Comparison of ENCODE assay signal across 20 cellular contexts in the genomic region with DNA sequence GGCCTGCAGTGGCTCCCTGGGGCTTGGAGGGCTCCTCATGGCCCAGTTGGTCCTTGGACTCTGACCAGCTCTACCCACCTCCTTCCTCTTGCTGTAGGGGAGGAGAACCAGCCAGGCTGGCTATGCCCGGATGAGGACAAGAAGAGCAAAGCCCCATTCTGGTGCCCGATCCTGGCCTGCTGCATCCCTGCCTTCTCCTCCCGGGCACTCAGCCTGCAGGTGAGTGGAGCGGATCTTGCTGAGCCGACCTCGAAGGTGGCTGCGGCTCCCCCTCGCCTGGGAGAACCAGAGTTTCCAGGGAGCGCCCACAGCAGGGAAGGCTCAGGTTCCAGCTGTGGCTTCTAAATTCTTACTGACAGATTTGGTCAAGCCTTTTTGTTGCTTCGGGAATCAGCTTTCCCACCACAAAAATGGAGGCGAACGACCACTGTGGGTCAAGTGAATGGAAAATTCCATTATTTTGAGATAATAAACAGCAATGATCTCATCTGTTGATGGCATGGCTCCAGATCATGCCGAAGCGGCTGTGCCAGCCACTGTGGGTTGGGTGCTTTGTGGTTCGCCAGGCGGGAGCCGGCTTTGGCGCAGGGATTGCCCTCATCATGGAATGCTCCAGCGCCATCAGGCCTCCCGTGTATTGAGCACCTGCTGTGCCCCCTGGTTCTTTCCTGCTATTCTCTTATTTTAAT.
DNase-seq lines count a peak whose midpoint lies in the region; ATAC-seq and TF ChIP-seq lines count a peak whose summit lies in the region.
"Had no signal": no experiment of that assay in that cellular context is flagged by ENCODE, and none has a peak within 500 bp of the region (broad histone marks: within the 10 kb centered on the region; RNA-seq: fewer than 3 reads in every experiment).

No MANE protein-coding gene starts in this region.

- H3K36me3 Mint-ChIP-seq in osteocyte (ENCODE audit: unreplicated experiment), result peaks cover 9% of the 10 kb centered on the region
- H3K36me3 Mint-ChIP-seq: natural killer cell treated with Interleukin-12 subunit alpha and Interleukin-12 subunit beta and Interleukin-15 and Interleukin-18, amount 100 ng/mL, for 72 hours had no signal

- H3K9me3 ChIP-seq in left ventricle myocardium inferior (replicated peaks) (no peaks in the 10 kb centered on the region), right atrium auricular region (no peaks in the 10 kb centered on the region), esophagus (ENCODE audit: control insufficient read depth in 2 of 2, insufficient read depth in 1 of 2, low read depth in 1 of 2, low read length in 1 of 2) (no peaks in the 10 kb centered on the region), aorta (ENCODE audit: control insufficient read depth, low read length) (no peaks in the 10 kb centered on the region)
- H3K9me3 ChIP-seq: prostate gland had no signal

- H3K27ac ChIP-seq in left ventricle myocardium inferior (replicated peaks) (peak overlapping the region; percentile 33), right atrium auricular region (no peak overlapping the region), esophagus (ENCODE audit: low read depth in 2 of 2, low read length in 1 of 2) (peak overlapping the region; percentile 7 to 28), aorta (ENCODE audit: low read depth in 1 of 2, low read length in 2 of 2) (peak overlapping the region; percentile 10 to 97)
- H3K27ac ChIP-seq: foreskin keratinocyte, prostate gland had no signal

- intact Hi-C loops in left ventricle myocardium inferior (cut with micrococcal nuclease) (no loop called here), aorta (cut with DNase I) (loop anchor here in 1 of 2 donors (5.0 kb wide), 1 partner anchor 36 kb away; no protein-coding TSS in a partner anchor)

- H3K27me3 Mint-ChIP-seq in osteocyte (ENCODE audit: unreplicated experiment), result no peaks in the 10 kb centered on the region
- H3K27me3 Mint-ChIP-seq: activated CD4-positive, alpha-beta T cell treated with anti-CD3 and anti-CD28 coated beads for 36 hours; natural killer cell treated with Interleukin-12 subunit alpha and Interleukin-12 subunit beta and Interleukin-15 and Interleukin-18, amount 100 ng/mL, for 72 hours; stimulated activated naive CD8-positive, alpha-beta T cell treated with anti-CD3 and anti-CD28 coated beads, Interleukin-15, Interleukin-2, amounts not matched to agents 100 ng/mL and 50 ng/mL, for 24 hours had no signal

- H3K4me1 ChIP-seq in left ventricle myocardium inferior, result peaks cover 9% of the 10 kb centered on the region
- peaks cover 0 to 14% of the 10 kb centered on the region in 2 donors for H3K4me1 ChIP-seq in right atrium auricular region
- H3K4me1 ChIP-seq in esophagus (ENCODE audit: control insufficient read depth in 2 of 2, insufficient read depth in 2 of 2, low read length in 1 of 2), result no peaks in the 10 kb centered on the region
- peaks cover 0 to 2% of the 10 kb centered on the region in 2 donors for H3K4me1 ChIP-seq in aorta (ENCODE audit: control insufficient read depth in 1 of 2, insufficient read depth in 2 of 2, low read length in 2 of 2)
- H3K4me1 ChIP-seq: foreskin keratinocyte, prostate gland had no signal

- peaks cover 47% of the 10 kb centered on the region for H3K36me3 ChIP-seq in left ventricle myocardium inferior
- peaks cover 73% of the 10 kb centered on the region for H3K36me3 ChIP-seq in right atrium auricular region
- peaks cover 8 to 51% of the 10 kb centered on the region in 2 donors for H3K36me3 ChIP-seq in esophagus (ENCODE audit: control insufficient read depth in 2 of 2, insufficient read depth in 2 of 2, low read length in 1 of 2)
- peaks cover 0 to 1% of the 10 kb centered on the region in 2 donors for H3K36me3 ChIP-seq in aorta (ENCODE audit: control insufficient read depth in 1 of 2, insufficient read depth in 2 of 2, low read length in 1 of 2)
- H3K36me3 ChIP-seq: prostate gland had no signal

- H3K9me3 Mint-ChIP-seq in osteocyte (ENCODE audit: unreplicated experiment), result no peaks in the 10 kb centered on the region
- H3K9me3 Mint-ChIP-seq: activated naive CD4-positive, alpha-beta T cell treated with anti-CD3 and anti-CD28 coated beads for 36 hours; endodermal cell; natural killer cell treated with Interleukin-12 subunit alpha and Interleukin-12 subunit beta and Interleukin-15 and Interleukin-18, amount 100 ng/mL, for 72 hours; stimulated activated naive CD8-positive, alpha-beta T cell treated with anti-CD3 and anti-CD28 coated beads, Interleukin-15, Interleukin-2, amounts not matched to agents 100 ng/mL and 50 ng/mL, for 24 hours; T-helper 2 cell treated with Interferon-gamma antibody and Interleukin-4, amounts not matched to agents 5 μg/mL and 100 μg/mL, for 36 hours had no signal

- H3K27me3 ChIP-seq in left ventricle myocardium inferior (ENCODE audit: low read depth), result no peaks in the 10 kb centered on the region
- H3K27me3 ChIP-seq in right atrium auricular region, result no peaks in the 10 kb centered on the region
- H3K27me3 ChIP-seq in esophagus (ENCODE audit: control insufficient read depth in 1 of 2, insufficient read depth in 2 of 2, low read length in 2 of 2), result no peaks in the 10 kb centered on the region
- no peaks in the 10 kb centered on the region for H3K27me3 ChIP-seq in aorta (ENCODE audit: control insufficient read depth in 1 of 2, insufficient read depth in 2 of 2, low read length in 1 of 2)
- H3K27me3 ChIP-seq: foreskin keratinocyte had no signal

- H3K4me3 Mint-ChIP-seq in osteocyte (ENCODE audit: unreplicated experiment), result no peak overlapping the region
- H3K4me3 Mint-ChIP-seq: activated CD4-positive, alpha-beta T cell treated with anti-CD3 and anti-CD28 coated beads for 36 hours; activated naive CD4-positive, alpha-beta T cell treated with anti-CD3 and anti-CD28 coated beads for 36 hours; endodermal cell; natural killer cell treated with Interleukin-12 subunit alpha and Interleukin-12 subunit beta and Interleukin-15 and Interleukin-18, amount 100 ng/mL, for 72 hours; stimulated activated naive CD8-positive, alpha-beta T cell treated with anti-CD3 and anti-CD28 coated beads, Interleukin-15, Interleukin-2, amounts not matched to agents 100 ng/mL and 50 ng/mL, for 24 hours; T-helper 2 cell treated with Interferon-gamma antibody and Interleukin-4, amounts not matched to agents 5 μg/mL and 100 μg/mL, for 36 hours had no signal

- POLR2A ChIA-PET in HEK293T (lab: Yijun Ruan, JAX), result no interaction called here

- ATAC-seq in aorta (ENCODE audit: low FRiP score) (peak; percentile 68), GM18502 (IDR thresholded peaks at IDR 0.05; ENCODE audit: poor library complexity, unreplicated experiment) (no peak)
- ATAC-seq: activated CD4-positive, alpha-beta T cell treated with anti-CD3 and anti-CD28 coated beads for 36 hours; foreskin keratinocyte; natural killer cell treated with Interleukin-12 subunit alpha and Interleukin-12 subunit beta and Interleukin-15 and Interleukin-18, amount 100 ng/mL, for 72 hours had no signal

- TF ChIP-seq CTCF in left ventricle myocardium inferior (IDR thresholded peaks at IDR 0.05; ENCODE audit: borderline replicate concordance) (no peak), right atrium auricular region (IDR thresholded peaks at IDR 0.05) (no peak), osteocyte (IDR thresholded peaks at IDR 0.05) (no peak)

- DNase-seq in left ventricle myocardium inferior (no peak), right atrium auricular region (ENCODE audit: low spot score) (no peak), osteocyte (ENCODE audit: extremely low spot score, unreplicated experiment) (no peak), aorta (peak; percentile 82 to 89), HEK293T (ENCODE audit: extremely low spot score) (no peak), DMS53 treated with DMSO at 0.1 percent for 48 hours (lab: John Stamatoyannopoulos, UW; ENCODE audit: unreplicated experiment) (no peak)
- DNase-seq: activated CD4-positive, alpha-beta T cell treated with anti-CD3 and anti-CD28 coated beads for 36 hours; activated naive CD4-positive, alpha-beta T cell treated with anti-CD3 and anti-CD28 coated beads for 36 hours; endodermal cell; foreskin keratinocyte; H7; Kasumi-1; NCI-H1436; SHP77 treated with DMSO at 0.1 percent for 48 hours had no signal

- WGBS in esophagus, 2 donors, result 56 to 67% methylated on average over 20 of the region's 20 CpGs
- WGBS in aorta, 2 donors, result 2 to 9% methylated on average over 20 of the region's 20 CpGs

- CTCF ChIA-PET in HEK293T (lab: Yijun Ruan, JAX), result no interaction called here

- H3K4me1 Mint-ChIP-seq in osteocyte (ENCODE audit: unreplicated experiment), result peaks cover 20% of the 10 kb centered on the region
- H3K4me1 Mint-ChIP-seq: activated CD4-positive, alpha-beta T cell treated with anti-CD3 and anti-CD28 coated beads for 36 hours; endodermal cell had no signal

- H3K4me3 ChIP-seq in left ventricle myocardium inferior (no peak overlapping the region), right atrium auricular region (no peak overlapping the region), esophagus (ENCODE audit: low read depth in 1 of 2, low read length in 2 of 2) (no peak overlapping the region), aorta (ENCODE audit: low read length in 2 of 2) (no peak overlapping the region)
- H3K4me3 ChIP-seq: prostate gland had no signal

- H3K27ac Mint-ChIP-seq in osteocyte (ENCODE audit: unreplicated experiment), result peak overlapping the region; percentile 71
- H3K27ac Mint-ChIP-seq: activated CD4-positive, alpha-beta T cell treated with anti-CD3 and anti-CD28 coated beads for 36 hours; activated naive CD4-positive, alpha-beta T cell treated with anti-CD3 and anti-CD28 coated beads for 36 hours; endodermal cell; natural killer cell treated with Interleukin-12 subunit alpha and Interleukin-12 subunit beta and Interleukin-15 and Interleukin-18, amount 100 ng/mL, for 72 hours; stimulated activated naive CD8-positive, alpha-beta T cell treated with anti-CD3 and anti-CD28 coated beads, Interleukin-15, Interleukin-2, amounts not matched to agents 100 ng/mL and 50 ng/mL, for 24 hours; T-helper 2 cell treated with Interferon-gamma antibody and Interleukin-4, amounts not matched to agents 5 μg/mL and 100 μg/mL, for 36 hours had no signal

TF ChIP-seq in HEK293T, 16 proteins besides CTCF, POLR2A, EP300 and RAD21:
- TF ChIP-seq TARDBP (IDR thresholded peaks at IDR 0.05) (no peak), BHLHE40 (IDR thresholded peaks at IDR 0.05; ENCODE audit: borderline replicate concordance) (no peak)

Comparison
In these comparisons a context has a peak if more than half of its experiments do, and no peak if none do; other contexts are left out.
1. H3K27ac ChIP-seq: peak in left ventricle myocardium inferior (single experiment), esophagus (2 of 2) and aorta (2 of 2); none in right atrium auricular region (0 of 2).
2. DNase-seq: peak in aorta (2 of 2); none in left ventricle myocardium inferior (single experiment), right atrium auricular region (single experiment), osteocyte (single experiment), HEK293T (single experiment) and DMS53 treated with DMSO at 0.1 percent for 48 hours (single experiment).